19 cellular contexts compared by ENCODE assay signal in the genomic region with DNA sequence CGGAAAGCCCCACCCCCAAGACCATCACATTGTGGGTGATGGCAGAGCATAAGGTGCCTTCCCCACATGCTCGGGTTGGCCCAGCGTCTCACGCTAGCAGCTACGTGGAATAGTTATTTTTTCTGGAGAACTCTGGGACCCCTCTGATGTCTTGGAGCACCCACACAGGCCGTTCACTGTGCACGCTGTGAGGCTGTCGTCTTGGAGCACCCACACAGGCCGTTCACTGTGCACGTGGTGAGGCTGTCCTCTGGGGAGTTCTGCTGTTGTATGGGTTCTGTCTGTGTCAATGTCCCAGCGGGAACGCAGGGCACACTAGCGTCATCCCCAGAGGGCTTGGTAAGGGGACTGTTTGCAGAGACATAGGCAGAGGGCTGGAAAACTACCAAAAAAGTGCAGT.
"Had no signal": no experiment of that assay in that cellular context is flagged by ENCODE, and none has a peak within 500 bp of the region (broad histone marks: within the 10 kb centered on the region; RNA-seq: fewer than 3 reads in every experiment).

No MANE protein-coding gene starts in this region.

- H3K9me3 Mint-ChIP-seq: activated naive CD4-positive, alpha-beta T cell treated with anti-CD3 and anti-CD28 coated beads, Interleukin-2, amount 50 U/mL, for 24 hours; dendritic cell treated with granulocyte-macrophage colony-stimulating factor and Interleukin-4, amounts not matched to agents 40 ng/mL and 50 ng/mL, for 4 days; nephron progenitor cell had no signal

- DNase-seq: activated CD4-positive, alpha-beta T cell treated with anti-CD3 and anti-CD28 coated beads for 4 hours; activated CD8-positive, alpha-beta memory T cell treated with anti-CD3 and anti-CD28 coated beads, Interleukin-2, amount 50 U/mL, for 4 hours; activated CD8-positive, alpha-beta T cell treated with anti-CD3 and anti-CD28 coated beads, Interleukin-2, amount 10 ng/mL, durations not matched to agents 7 days and 5 days; activated effector memory CD4-positive, alpha-beta T cell treated with anti-CD3 and anti-CD28 coated beads, Interleukin-2, amount 50 U/mL, for 16 hours; activated T-cell treated with anti-CD3 and anti-CD28 coated beads, Interleukin-2, amount 50 U/mL, for 48 hours; adrenal gland; body of pancreas; erythroblast; gastrocnemius medialis; islet precursor cell; mesendoderm; nephron progenitor cell; sigmoid colon; stimulated activated CD4-positive, alpha-beta T cell treated with anti-CD3 and anti-CD28 coated beads, Interleukin-1b, Interleukin-23, amount 100 ng/mL, for 48 hours; T-helper 17 cell; trophoblast cell; WERI-Rb-1 had no signal

- H3K27me3 Mint-ChIP-seq: activated naive CD4-positive, alpha-beta T cell treated with anti-CD3 and anti-CD28 coated beads, Interleukin-2, amount 50 U/mL, for 24 hours had no signal

- H3K27ac Mint-ChIP-seq: activated CD8-positive, alpha-beta T cell treated with anti-CD3 and anti-CD28 coated beads, Interleukin-2, amount 10 ng/mL, durations not matched to agents 7 days and 5 days; activated naive CD4-positive, alpha-beta T cell treated with anti-CD3 and anti-CD28 coated beads, Interleukin-2, amount 50 U/mL, for 24 hours; nephron progenitor cell; T-helper 17 cell had no signal

- H3K4me3 Mint-ChIP-seq: activated CD8-positive, alpha-beta T cell treated with anti-CD3 and anti-CD28 coated beads, Interleukin-2, amount 10 ng/mL, durations not matched to agents 7 days and 5 days; activated naive CD4-positive, alpha-beta T cell treated with anti-CD3 and anti-CD28 coated beads, Interleukin-2, amount 50 U/mL, for 24 hours; dendritic cell treated with granulocyte-macrophage colony-stimulating factor and Interleukin-4, amounts not matched to agents 40 ng/mL and 50 ng/mL, for 4 days; nephron progenitor cell; T-helper 17 cell had no signal

- H3K27ac ChIP-seq: adrenal gland, body of pancreas, gastrocnemius medialis, sigmoid colon, WERI-Rb-1 had no signal

- ATAC-seq: activated CD8-positive, alpha-beta T cell treated with anti-CD3 and anti-CD28 coated beads, Interleukin-2, amount 10 ng/mL, durations not matched to agents 7 days and 5 days; body of pancreas; gastrocnemius medialis; T-helper 17 cell had no signal
